In the genomic region with DNA sequence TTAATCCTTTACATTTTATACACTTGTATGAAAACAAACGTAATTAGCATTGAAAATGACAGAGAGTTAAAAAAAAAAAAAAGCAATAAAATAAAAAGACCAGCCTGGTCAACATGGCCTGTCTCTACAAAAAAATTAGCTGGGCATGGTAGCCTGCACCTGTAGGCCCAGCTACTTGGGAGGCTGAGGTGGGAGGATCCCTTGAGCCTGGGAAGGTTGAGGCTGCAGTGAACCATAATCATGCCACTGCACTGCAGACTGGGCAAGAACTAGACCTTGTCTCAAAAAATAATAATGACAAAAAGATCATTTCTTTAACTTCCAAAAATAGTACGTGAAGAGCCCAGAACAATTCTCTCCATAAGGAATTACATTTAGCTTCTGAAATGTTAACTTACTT, we compare ENCODE assay signal across 9 cellular contexts. TPM values are rescaled to one million over a fixed set of nuclear protein-coding genes. Genes with fewer than 3 reads are reported as not detected.
DNase-seq lines count a peak whose midpoint lies in the region; ATAC-seq and TF ChIP-seq lines count a peak whose summit lies in the region.
"Had no signal": no experiment of that assay in that cellular context is flagged by ENCODE, and none has a peak within 500 bp of the region (broad histone marks: within the 10 kb centered on the region; RNA-seq: fewer than 3 reads in every experiment).

No MANE protein-coding gene starts in this region.

- intact Hi-C loops in left ventricle myocardium inferior (cut with micrococcal nuclease) = loop anchor here (10.0 kb wide), 1 partner anchor 122 kb away; the partner anchor contains the start of gene TIPARP
- intact Hi-C loops in Right ventricle myocardium superior (cut with DNase I) = loop anchor here (5.0 kb wide), 1 partner anchor 534 kb away; no protein-coding TSS in a partner anchor

- ATAC-seq in Right ventricle myocardium superior (ENCODE audit: poor library complexity) = no peak
- ATAC-seq in thoracic aorta (ENCODE audit: insufficient number of reproducible peaks, low FRiP score, low read depth) = no peak

- no peak for TF ChIP-seq CTCF in left ventricle myocardium inferior (IDR thresholded peaks at IDR 0.05; ENCODE audit: borderline replicate concordance)
- no peak for TF ChIP-seq CTCF in hepatocyte (IDR thresholded peaks at IDR 0.05; ENCODE audit: poor library complexity)
- no peak for TF ChIP-seq CTCF in thoracic aorta (IDR thresholded peaks at IDR 0.05)

- WGBS in hepatocyte (ENCODE audit: low lambda C conversion rate, missing lambda C conversion rate) = 89% methylated on average over 2 of the region's 2 CpGs

- no peak for DNase-seq in left ventricle myocardium inferior
- DNase-seq in Right ventricle myocardium superior = no peak
- no peak for DNase-seq in activated CD4-positive, alpha-beta memory T cell treated with anti-CD3 and anti-CD28 coated beads, Interleukin-2, amount 10 ng/mL, durations not matched to agents 7 days and 5 days
- no peak for DNase-seq in hepatocyte (ENCODE audit: low spot score)
- DNase-seq in thoracic aorta (ENCODE audit: low spot score) = no peak
- DNase-seq in ACHN = no peak
- no peak for DNase-seq in MV-4-11 (lab: John Stamatoyannopoulos, UW)
- DNase-seq in DMS153 treated with DMSO at 0.1 percent for 48 hours (lab: John Stamatoyannopoulos, UW; ENCODE audit: unreplicated experiment) = no peak
- DNase-seq: NCI-H2029 treated with DMSO at 0.1 percent for 48 hours had no signal

- H3K27ac ChIP-seq in left ventricle myocardium inferior (replicated peaks) (peak overlapping the region; percentile 96), hepatocyte (no peak overlapping the region), thoracic aorta (no peak overlapping the region)

- peaks cover 66% of the 10 kb centered on the region for H3K79me2 ChIP-seq in hepatocyte

- in situ Hi-C loops in ACHN (cut with HindIII; ENCODE audit: low pct_ligation_motif_present, low pct_unique_long_range_greater_than_20kb, low sequenced_read_pairs) = no loop called here

- H3K36me3 ChIP-seq in left ventricle myocardium inferior = peaks cover 45% of the 10 kb centered on the region
- no peaks in the 10 kb centered on the region for H3K36me3 ChIP-seq in hepatocyte (replicated peaks; ENCODE audit: insufficient read depth, low read depth)
- peaks cover 5% of the 10 kb centered on the region for H3K36me3 ChIP-seq in thoracic aorta

- no peaks in the 10 kb centered on the region for H3K27me3 Mint-ChIP-seq in activated CD4-positive, alpha-beta memory T cell treated with anti-CD3 and anti-CD28 coated beads, Interleukin-2, amount 10 ng/mL, durations not matched to agents 7 days and 5 days

- peaks cover 62% of the 10 kb centered on the region for H3K36me3 Mint-ChIP-seq in activated CD4-positive, alpha-beta memory T cell treated with anti-CD3 and anti-CD28 coated beads, Interleukin-2, amount 10 ng/mL, durations not matched to agents 7 days and 5 days (ENCODE audit: low read depth)

- H3K4me1 ChIP-seq in left ventricle myocardium inferior (peaks cover 77% of the 10 kb centered on the region), hepatocyte (ENCODE audit: insufficient read depth) (peaks cover 17% of the 10 kb centered on the region), thoracic aorta (ENCODE audit: control insufficient read depth in 1 of 2, low read depth in 2 of 2) (peaks cover 22 to 59% of the 10 kb centered on the region in 2 donors)

- H3K4me3 ChIP-seq in left ventricle myocardium inferior (peak overlapping the region; percentile 90), hepatocyte (peak overlapping the region; percentile 54), thoracic aorta (peak overlapping the region; percentile 99)

- H2AFZ ChIP-seq in hepatocyte = no peak overlapping the region

- H3K4me2 ChIP-seq in hepatocyte = peak overlapping the region; percentile 78

- no peaks in the 10 kb centered on the region for H3K9me3 ChIP-seq in left ventricle myocardium inferior (replicated peaks)
- no peaks in the 10 kb centered on the region for H3K9me3 ChIP-seq in hepatocyte (ENCODE audit: low read depth)
- H3K9me3 ChIP-seq in thoracic aorta = no peaks in the 10 kb centered on the region

- CTCF ChIA-PET in activated CD4-positive, alpha-beta memory T cell treated with anti-CD3 and anti-CD28 coated beads, Interleukin-2, amount 10 ng/mL, durations not matched to agents 7 days and 5 days (lab: Charles Lee) = interaction anchor here (1.6 to 2.9 kb wide), 4 partner anchors 9 to 583 kb away, joined by 4 to 28 read pairs (median 10); no protein-coding TSS in a partner anchor

- H3K9me2 ChIP-seq in hepatocyte (replicated peaks; ENCODE audit: insufficient read depth) = no peaks in the 10 kb centered on the region

- peaks cover 56% of the 10 kb centered on the region for H3K4me1 Mint-ChIP-seq in activated CD4-positive, alpha-beta memory T cell treated with anti-CD3 and anti-CD28 coated beads, Interleukin-2, amount 10 ng/mL, durations not matched to agents 7 days and 5 days

- H3K9me3 Mint-ChIP-seq in activated CD4-positive, alpha-beta memory T cell treated with anti-CD3 and anti-CD28 coated beads, Interleukin-2, amount 10 ng/mL, durations not matched to agents 7 days and 5 days = no peaks in the 10 kb centered on the region

- no peak overlapping the region for H3K27ac Mint-ChIP-seq in activated CD4-positive, alpha-beta memory T cell treated with anti-CD3 and anti-CD28 coated beads, Interleukin-2, amount 10 ng/mL, durations not matched to agents 7 days and 5 days

- H3K27me3 ChIP-seq in left ventricle myocardium inferior (ENCODE audit: low read depth) (no peaks in the 10 kb centered on the region), hepatocyte (no peaks in the 10 kb centered on the region), thoracic aorta (replicated peaks; ENCODE audit: insufficient read depth) (no peaks in the 10 kb centered on the region)

- peaks cover 29% of the 10 kb centered on the region for H4K20me1 ChIP-seq in hepatocyte (ENCODE audit: insufficient read depth, poor library complexity, severe bottlenecking)

- H3K4me3 Mint-ChIP-seq in activated CD4-positive, alpha-beta memory T cell treated with anti-CD3 and anti-CD28 coated beads, Interleukin-2, amount 10 ng/mL, durations not matched to agents 7 days and 5 days = peak overlapping the region; percentile 43

- POLR2A ChIA-PET in activated CD4-positive, alpha-beta memory T cell treated with anti-CD3 and anti-CD28 coated beads, Interleukin-2, amount 10 ng/mL, durations not matched to agents 7 days and 5 days (lab: Charles Lee) = interaction anchor here (2.4 to 3.6 kb wide), 3 partner anchors 53 to 622 kb away, joined by 7 to 128 read pairs (median 14); partner anchors contain the start of gene TIPARP

RNA-seq across cellular contexts. Expression of gene SSR3, which starts 1.9 kb away (rescaled TPM):
- total RNA-seq in left ventricle myocardium inferior (208 TPM), Right ventricle myocardium superior (192 TPM), hepatocyte (176 and 189 TPM in 2 replicates), thoracic aorta (100 to 1,000 TPM in 1 of 2 donors, 10 to 100 TPM in 1; 94.0 to 107 TPM)
- 100 to 1,000 TPM; 167 to 174 TPM for total RNA-seq in activated CD4-positive, alpha-beta memory T cell treated with anti-CD3 and anti-CD28 coated beads, Interleukin-2, amount 10 ng/mL, durations not matched to agents 7 days and 5 days
- 221 and 271 TPM in 2 replicates for polyA plus RNA-seq in hepatocyte
